ENCODE assay signal across 18 cellular contexts in genomic region chr4:79723507-79723906, GRCh38.
"Had no signal": no experiment of that assay in that cellular context is flagged by ENCODE, and none has a peak within 500 bp of the region (broad histone marks: within the 10 kb centered on the region; RNA-seq: fewer than 3 reads in every experiment).

No MANE protein-coding gene starts in this region.

- H3K9me3 ChIP-seq: ovary, tibial nerve had no signal

- H3K27me3 Mint-ChIP-seq: activated B cell treated with CpG ODN at 0.5 μM for 24 hours; activated CD4-positive, alpha-beta T cell treated with anti-CD3 and anti-CD28 coated beads, Interleukin-2, amount 10 ng/mL, durations not matched to agents 7 days and 5 days; activated naive CD4-positive, alpha-beta T cell treated with anti-CD3 and anti-CD28 coated beads, Interleukin-2, amount 50 U/mL, for 24 hours; dendritic cell treated with granulocyte-macrophage colony-stimulating factor and Interleukin-4, amounts not matched to agents 40 ng/mL and 50 ng/mL, for 4 days had no signal

- H3K36me3 Mint-ChIP-seq: activated naive CD4-positive, alpha-beta T cell treated with anti-CD3 and anti-CD28 coated beads, Interleukin-2, amount 50 U/mL, for 24 hours; brain; stimulated activated memory B cell treated with anti-CD40 and anti-IgM and Interleukin-4, amounts not matched to agents 10 μg/mL and 1 μg/mL and 100 μg/mL, for 72 hours had no signal

- H3K27ac Mint-ChIP-seq: activated B cell treated with CpG ODN at 0.5 μM for 24 hours; activated CD4-positive, alpha-beta T cell treated with anti-CD3 and anti-CD28 coated beads, Interleukin-2, amount 10 ng/mL, durations not matched to agents 7 days and 5 days; activated naive CD4-positive, alpha-beta T cell treated with anti-CD3 and anti-CD28 coated beads, Interleukin-2, amount 50 U/mL, for 24 hours; activated T-helper 2 cell treated with anti-CD3 and anti-CD28 coated beads, Interferon-gamma antibody, Interleukin-2, Interleukin-4, amounts not matched to agents 10 μg/mL and 5 μg/mL and 100 μg/mL, durations not matched to agents 14 hours and 24 hours and 36 hours; brain; dendritic cell treated with granulocyte-macrophage colony-stimulating factor and Interleukin-4, amounts not matched to agents 40 ng/mL and 50 ng/mL, for 4 days; nephron; stimulated activated memory B cell treated with anti-CD40 and anti-IgM and Interleukin-4, amounts not matched to agents 10 μg/mL and 1 μg/mL and 100 μg/mL, for 72 hours had no signal

- H3K4me1 ChIP-seq: tibial nerve had no signal

- H3K27ac ChIP-seq: ovary, tibial nerve had no signal

- ATAC-seq: left cardiac atrium; SK-N-SH treated with all-trans-retinoic acid at 6 μM for 48 hours; stimulated activated memory B cell treated with anti-CD40 and anti-IgM and Interleukin-4, amounts not matched to agents 10 μg/mL and 1 μg/mL and 100 μg/mL, for 72 hours had no signal

- H3K4me3 ChIP-seq: ovary, tibial nerve had no signal

- H3K4me3 Mint-ChIP-seq: activated B cell treated with CpG ODN at 0.5 μM for 24 hours; activated CD4-positive, alpha-beta T cell treated with anti-CD3 and anti-CD28 coated beads, Interleukin-2, amount 10 ng/mL, durations not matched to agents 7 days and 5 days; activated naive CD4-positive, alpha-beta T cell treated with anti-CD3 and anti-CD28 coated beads, Interleukin-2, amount 50 U/mL, for 24 hours; brain; dendritic cell treated with granulocyte-macrophage colony-stimulating factor and Interleukin-4, amounts not matched to agents 40 ng/mL and 50 ng/mL, for 4 days; nephron; stimulated activated memory B cell treated with anti-CD40 and anti-IgM and Interleukin-4, amounts not matched to agents 10 μg/mL and 1 μg/mL and 100 μg/mL, for 72 hours had no signal

- H3K4me1 Mint-ChIP-seq: activated B cell treated with CpG ODN at 0.5 μM for 24 hours; activated CD4-positive, alpha-beta T cell treated with anti-CD3 and anti-CD28 coated beads, Interleukin-2, amount 10 ng/mL, durations not matched to agents 7 days and 5 days; activated naive CD4-positive, alpha-beta T cell treated with anti-CD3 and anti-CD28 coated beads, Interleukin-2, amount 50 U/mL, for 24 hours; brain; nephron; stimulated activated memory B cell treated with anti-CD40 and anti-IgM and Interleukin-4, amounts not matched to agents 10 μg/mL and 1 μg/mL and 100 μg/mL, for 72 hours had no signal

- H3K36me3 ChIP-seq: ovary, tibial nerve had no signal

- H3K27me3 ChIP-seq: ovary, tibial nerve had no signal

- DNase-seq: activated B cell treated with CpG ODN at 0.5 μM for 24 hours; activated CD4-positive, alpha-beta T cell treated with anti-CD3 and anti-CD28 coated beads, Interleukin-2, amount 10 ng/mL, durations not matched to agents 7 days and 5 days; activated CD8-positive, alpha-beta memory T cell treated with anti-CD3 and anti-CD28 coated beads for 24 hours; activated T-cell treated with anti-CD3 and anti-CD28 coated beads for 4 hours; erythroblast; hippocampal formation; left cardiac atrium; mammary epithelial cell; small intestine had no signal

- H3K9me3 Mint-ChIP-seq: activated B cell treated with CpG ODN at 0.5 μM for 24 hours; activated CD4-positive, alpha-beta T cell treated with anti-CD3 and anti-CD28 coated beads, Interleukin-2, amount 10 ng/mL, durations not matched to agents 7 days and 5 days; activated naive CD4-positive, alpha-beta T cell treated with anti-CD3 and anti-CD28 coated beads, Interleukin-2, amount 50 U/mL, for 24 hours; activated T-helper 2 cell treated with anti-CD3 and anti-CD28 coated beads, Interferon-gamma antibody, Interleukin-2, Interleukin-4, amounts not matched to agents 10 μg/mL and 5 μg/mL and 100 μg/mL, durations not matched to agents 14 hours and 24 hours and 36 hours; dendritic cell treated with granulocyte-macrophage colony-stimulating factor and Interleukin-4, amounts not matched to agents 40 ng/mL and 50 ng/mL, for 4 days; nephron; stimulated activated memory B cell treated with anti-CD40 and anti-IgM and Interleukin-4, amounts not matched to agents 10 μg/mL and 1 μg/mL and 100 μg/mL, for 72 hours had no signal
